In the genomic region with DNA sequence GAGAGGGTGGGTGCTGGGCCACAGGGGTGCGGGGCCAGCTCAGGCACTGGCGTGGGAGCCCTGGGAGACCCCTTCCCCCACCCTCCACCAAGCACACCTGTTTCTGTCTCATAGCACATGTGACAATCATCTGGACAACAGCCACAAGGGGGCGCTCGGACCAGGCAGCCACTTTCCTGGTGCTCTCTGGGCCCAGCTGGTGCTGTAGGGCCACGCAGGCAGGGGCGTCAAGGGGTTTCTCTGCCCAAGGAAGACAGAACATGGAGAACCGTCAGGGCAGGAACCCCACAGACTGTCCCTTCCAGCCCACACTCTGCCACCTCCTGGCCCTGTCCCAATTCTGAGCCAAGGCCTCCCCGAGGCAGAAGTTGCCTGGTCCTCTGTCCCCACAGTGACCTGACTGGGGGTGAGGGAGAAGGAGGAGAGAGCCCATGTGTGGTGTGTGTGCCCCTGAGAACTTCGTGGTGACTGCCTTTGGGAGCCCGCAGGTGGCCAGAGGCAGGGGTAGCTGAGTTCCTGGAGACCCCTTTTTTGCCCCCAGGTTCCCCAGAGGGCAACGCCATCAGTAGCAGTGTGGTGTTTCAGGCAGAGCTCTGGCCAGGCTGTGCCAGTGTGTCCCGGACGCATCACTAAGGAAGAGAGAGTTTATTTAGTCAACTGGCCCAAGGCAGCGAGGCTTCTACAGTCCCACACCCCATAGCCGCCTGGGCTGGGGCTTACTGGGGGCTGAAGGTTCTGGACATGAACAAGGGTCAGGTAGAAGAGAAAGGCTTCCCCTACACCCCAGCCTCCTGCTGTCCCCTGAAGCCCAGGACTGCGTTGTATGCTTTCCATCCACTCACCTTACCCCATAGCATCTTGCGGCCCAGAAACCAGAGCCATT, we compare ENCODE assay signal across 8 cellular contexts. TPM values are rescaled to one million over a fixed set of nuclear protein-coding genes. Genes with fewer than 3 reads are reported as not detected.
DNase-seq lines count a peak whose midpoint lies in the region; ATAC-seq, FAIRE-seq and TF ChIP-seq lines count a peak whose summit lies in the region.

No MANE protein-coding gene starts in this region.

- CTCF ChIA-PET in activated CD8-positive, alpha-beta memory T cell treated with anti-CD3 and anti-CD28 coated beads, Interleukin-2, amount 10 ng/mL, durations not matched to agents 7 days and 5 days (lab: Charles Lee): interaction anchor here (0.5 to 5.0 kb wide), 19 partner anchors 9 to 244 kb away, joined by 3 to 36 read pairs (median 4); partner anchors contain the start of genes GINS3, NDRG4 and SLC38A7
- CTCF ChIA-PET in endothelial cell of umbilical vein (lab: Charles Lee): interaction anchor here (0.7 to 6.8 kb wide), 13 partner anchors 12 to 244 kb away, joined by 3 to 73 read pairs (median 4); partner anchors contain the start of genes NDRG4 and SLC38A7
- CTCF ChIA-PET in naive thymus-derived CD4-positive, alpha-beta T cell (lab: Charles Lee): interaction anchor here (0.8 to 4.5 kb wide), 4 partner anchors 19 to 244 kb away, joined by 3 to 47 read pairs (median 3); no protein-coding TSS in a partner anchor

- no peak for TF ChIP-seq POLR2A in endothelial cell of umbilical vein (IDR thresholded peaks at IDR 0.05; ENCODE audit: low read depth, low read length)

- peaks cover 4% of the 10 kb centered on the region for H3K36me3 Mint-ChIP-seq in activated CD8-positive, alpha-beta memory T cell treated with anti-CD3 and anti-CD28 coated beads, Interleukin-2, amount 10 ng/mL, durations not matched to agents 7 days and 5 days
- H3K36me3 Mint-ChIP-seq in naive thymus-derived CD4-positive, alpha-beta T cell: peaks cover 0 to 3% (median 0%) of the 10 kb centered on the region in 5 donors

- no peaks in the 10 kb centered on the region for H3K27me3 Mint-ChIP-seq in activated CD8-positive, alpha-beta memory T cell treated with anti-CD3 and anti-CD28 coated beads, Interleukin-2, amount 10 ng/mL, durations not matched to agents 7 days and 5 days
- no peaks in the 10 kb centered on the region for H3K27me3 Mint-ChIP-seq in naive thymus-derived CD4-positive, alpha-beta T cell

- no peaks in the 10 kb centered on the region for H3K9me3 Mint-ChIP-seq in activated CD8-positive, alpha-beta memory T cell treated with anti-CD3 and anti-CD28 coated beads, Interleukin-2, amount 10 ng/mL, durations not matched to agents 7 days and 5 days (ENCODE audit: low read depth)
- no peaks in the 10 kb centered on the region for H3K9me3 Mint-ChIP-seq in naive thymus-derived CD4-positive, alpha-beta T cell

- no TSS peak for BruUV-seq in endothelial cell of umbilical vein (replicated peaks; lab: Mats Ljungman, UMichigan)

- no peaks in the 10 kb centered on the region for H3K9me1 ChIP-seq in endothelial cell of umbilical vein (replicated peaks; ENCODE audit: control insufficient read depth, extremely low read depth, insufficient read depth, low read length)

- DNase-seq in GM10266 (ENCODE audit: extremely low spot score) (peak; percentile 76), NT2/D1 (ENCODE audit: low read depth, low spot score) (no peak), endothelial cell of umbilical vein (ENCODE audit: low read depth, low spot score) (peak; percentile 51), DMS79 (lab: John Stamatoyannopoulos, UW) (no peak)
- DNase-seq in activated CD8-positive, alpha-beta memory T cell treated with anti-CD3 and anti-CD28 coated beads, Interleukin-2, amount 10 ng/mL, durations not matched to agents 7 days and 5 days: peak; percentile 86
- peak; percentile 62 to 84 (median 77) for DNase-seq in naive thymus-derived CD4-positive, alpha-beta T cell
- peak; percentile 56 to 81 (median 76) for DNase-seq in stimulated activated naive CD4-positive, alpha-beta T cell (lab: John Stamatoyannopoulos, UW)

- H3K9ac ChIP-seq in NT2/D1 (ENCODE audit: insufficient read length, low read depth) (peak overlapping the region; percentile 56), endothelial cell of umbilical vein (replicated peaks; ENCODE audit: extremely low read depth, insufficient read depth, low read length) (no peak overlapping the region)

- H2AFZ ChIP-seq in endothelial cell of umbilical vein (ENCODE audit: low read depth, low read length): no peak overlapping the region

- intact Hi-C loops in endothelial cell of umbilical vein (cut with micrococcal nuclease): loop anchor here (1.0 kb wide), 2 partner anchors 149 to 244 kb away; no protein-coding TSS in a partner anchor
- intact Hi-C loops in naive thymus-derived CD4-positive, alpha-beta T cell (cut with micrococcal nuclease): loop anchor here (1.0 to 10.0 kb wide), 3 partner anchors 149 to 387 kb away; partner anchors contain the start of gene CFAP20 (in 1 of the 2)

- H3K4me1 ChIP-seq in NT2/D1 (ENCODE audit: insufficient read depth, insufficient read length) (peaks cover 24% of the 10 kb centered on the region), endothelial cell of umbilical vein (ENCODE audit: control insufficient read depth, extremely low read depth, insufficient read depth, low read length) (peaks cover 12% of the 10 kb centered on the region)
- peaks cover 7 to 10% of the 10 kb centered on the region in 2 donors for H3K4me1 ChIP-seq in naive thymus-derived CD4-positive, alpha-beta T cell (ENCODE audit: control insufficient read depth in 2 of 2, insufficient read depth in 2 of 2, low read length in 2 of 2)

- H3K27ac ChIP-seq in endothelial cell of umbilical vein (ENCODE audit: insufficient read depth, low read depth, low read length): no peak overlapping the region
- no peak overlapping the region for H3K27ac ChIP-seq in naive thymus-derived CD4-positive, alpha-beta T cell (ENCODE audit: low read depth, low read length)

- no peaks in the 10 kb centered on the region for H3K79me2 ChIP-seq in endothelial cell of umbilical vein (ENCODE audit: control insufficient read depth, insufficient read depth, low read length)

- peak; percentile 39 for ATAC-seq in HG03159 (IDR thresholded peaks at IDR 0.05; ENCODE audit: unreplicated experiment)
- ATAC-seq in activated CD8-positive, alpha-beta memory T cell treated with anti-CD3 and anti-CD28 coated beads, Interleukin-2, amount 10 ng/mL, durations not matched to agents 7 days and 5 days: peak; percentile 27
- ATAC-seq in naive thymus-derived CD4-positive, alpha-beta T cell: peak; percentile 61

- no peaks in the 10 kb centered on the region for H3K9me3 ChIP-seq in NT2/D1 (ENCODE audit: insufficient read depth, low read length)
- no peaks in the 10 kb centered on the region for H3K9me3 ChIP-seq in endothelial cell of umbilical vein (replicated peaks; ENCODE audit: control insufficient read depth, insufficient read depth, low read length)
- H3K9me3 ChIP-seq in naive thymus-derived CD4-positive, alpha-beta T cell (ENCODE audit: control insufficient read depth in 2 of 3, low read length in 3 of 3): no peaks in the 10 kb centered on the region

- TF ChIP-seq CTCF in GM10266 (IDR thresholded peaks at IDR 0.05; ENCODE audit: control insufficient read depth, insufficient read depth, low read depth, missing control alignments): peak; percentile 84
- TF ChIP-seq CTCF in endothelial cell of umbilical vein (IDR thresholded peaks at IDR 0.05; ENCODE audit: extremely low read depth in 1 of 2, insufficient read depth in 1 of 2, low read depth in 1 of 2, low read length in 2 of 2): peak; percentile 79 to 80

- POLR2A ChIA-PET in endothelial cell of umbilical vein (lab: Charles Lee): no interaction called here
- POLR2A ChIA-PET in naive thymus-derived CD4-positive, alpha-beta T cell (lab: Charles Lee): interaction anchor here (0.6 kb wide), 1 partner anchor 34 kb away, joined by 3 read pairs; no protein-coding TSS in a partner anchor

- peaks cover 23% of the 10 kb centered on the region for H3K4me1 Mint-ChIP-seq in activated CD8-positive, alpha-beta memory T cell treated with anti-CD3 and anti-CD28 coated beads, Interleukin-2, amount 10 ng/mL, durations not matched to agents 7 days and 5 days
- H3K4me1 Mint-ChIP-seq in naive thymus-derived CD4-positive, alpha-beta T cell: peaks cover 9 to 32% (median 18%) of the 10 kb centered on the region in 7 donors

- H3K4me2 ChIP-seq in endothelial cell of umbilical vein (ENCODE audit: insufficient read depth, low read length): no peak overlapping the region

- H3K4me3 Mint-ChIP-seq in activated CD8-positive, alpha-beta memory T cell treated with anti-CD3 and anti-CD28 coated beads, Interleukin-2, amount 10 ng/mL, durations not matched to agents 7 days and 5 days: no peak overlapping the region
- peak overlapping the region in 1 of 10 donors; percentile 58 for H3K4me3 Mint-ChIP-seq in naive thymus-derived CD4-positive, alpha-beta T cell

- H3K27me3 ChIP-seq in NT2/D1 (ENCODE audit: insufficient read depth, insufficient read length): no peaks in the 10 kb centered on the region
- no peaks in the 10 kb centered on the region for H3K27me3 ChIP-seq in endothelial cell of umbilical vein (ENCODE audit: control insufficient read depth in 2 of 2, insufficient read depth in 2 of 2, low read length in 2 of 2)
- H3K27me3 ChIP-seq in naive thymus-derived CD4-positive, alpha-beta T cell (ENCODE audit: control insufficient read depth in 2 of 2, insufficient read depth in 2 of 2, low read length in 2 of 2): no peaks in the 10 kb centered on the region

- no peaks in the 10 kb centered on the region for H4K20me1 ChIP-seq in endothelial cell of umbilical vein (replicated peaks; ENCODE audit: control insufficient read depth, extremely low read depth, insufficient read depth, low read length)

- FAIRE-seq in endothelial cell of umbilical vein (lab: Jason Lieb, UNC): peak; percentile 67

- no peak overlapping the region for H3K4me3 ChIP-seq in NT2/D1 (ENCODE audit: insufficient read length, low read depth)
- no peak overlapping the region for H3K4me3 ChIP-seq in endothelial cell of umbilical vein (replicated peaks in 1 of 3; ENCODE audit: insufficient read depth in 1 of 3, low read depth in 1 of 3, low read length in 3 of 3)
- no peak overlapping the region for H3K4me3 ChIP-seq in naive thymus-derived CD4-positive, alpha-beta T cell (ENCODE audit: low read length)

- dilution Hi-C loops in endothelial cell of umbilical vein (cut with MboI; ENCODE audit: extremely low pct_ligation_motif_present, low sequenced_read_pairs): no loop called here

- H3K27ac Mint-ChIP-seq in activated CD8-positive, alpha-beta memory T cell treated with anti-CD3 and anti-CD28 coated beads, Interleukin-2, amount 10 ng/mL, durations not matched to agents 7 days and 5 days: peak overlapping the region; percentile 36
- peak overlapping the region in 7 of 9 donors; percentile 49 to 76 (median 61) for H3K27ac Mint-ChIP-seq in naive thymus-derived CD4-positive, alpha-beta T cell

- peaks cover 43% of the 10 kb centered on the region for H3K36me3 ChIP-seq in NT2/D1 (ENCODE audit: insufficient read depth, insufficient read length, low read length)
- H3K36me3 ChIP-seq in endothelial cell of umbilical vein (ENCODE audit: control insufficient read depth in 2 of 2, extremely low read depth in 1 of 2, insufficient read depth in 2 of 2, low read length in 2 of 2): peaks cover 7 to 28% of the 10 kb centered on the region in 2 experiments
- peaks cover 0 to 5% (median 0%) of the 10 kb centered on the region in 3 experiments for H3K36me3 ChIP-seq in naive thymus-derived CD4-positive, alpha-beta T cell (ENCODE audit: control insufficient read depth in 2 of 3, insufficient read depth in 3 of 3, low read length in 3 of 3)

RNA-seq across cellular contexts. Expression of gene SETD6, which starts 3.1 kb away (rescaled TPM):
- total RNA-seq in activated CD8-positive, alpha-beta memory T cell treated with anti-CD3 and anti-CD28 coated beads, Interleukin-2, amount 10 ng/mL, durations not matched to agents 7 days and 5 days: 10 to 100 TPM; 12.6 to 17.8 TPM
- 10.4 and 16.4 TPM in 2 replicates for total RNA-seq in endothelial cell of umbilical vein
- polyA plus RNA-seq in endothelial cell of umbilical vein: 10.1 and 10.2 TPM in 2 replicates
- 5.9 and 6.6 TPM in 2 replicates for polyA plus RNA-seq in endothelial cell of umbilical vein (2011; cell fraction: cytosol; rRNA removed)
- polyA plus RNA-seq in endothelial cell of umbilical vein (2011; cell fraction: nucleus; rRNA removed): 46.9 and 47.4 TPM in 2 replicates
- polyA plus RNA-seq in endothelial cell of umbilical vein (2012): 13.3 and 17.6 TPM in 2 replicates
- 7.6 and 8.4 TPM in 2 replicates for polyA minus RNA-seq in endothelial cell of umbilical vein
- polyA minus RNA-seq in endothelial cell of umbilical vein (2011; cell fraction: cytosol; rRNA and poly(A)+ RNA removed): 23.9 TPM
- 14.1 and 16.2 TPM in 2 replicates for polyA minus RNA-seq in endothelial cell of umbilical vein (2011; cell fraction: nucleus; rRNA and poly(A)+ RNA removed)
- total RNA-seq in naive thymus-derived CD4-positive, alpha-beta T cell: 10 to 100 TPM; 20.7 to 41.3 (median 39.0) TPM
- 10 to 100 TPM in 1 of 2 donors, 1 to 10 TPM in 1; 9.8 to 13.3 TPM for polyA plus RNA-seq in naive thymus-derived CD4-positive, alpha-beta T cell

RNA-seq across cellular contexts. Expression of gene NDRG4, which starts 12.2 kb away (rescaled TPM):
- total RNA-seq in activated CD8-positive, alpha-beta memory T cell treated with anti-CD3 and anti-CD28 coated beads, Interleukin-2, amount 10 ng/mL, durations not matched to agents 7 days and 5 days: 1 to 10 TPM; 1.6 to 2.5 TPM
- total RNA-seq in endothelial cell of umbilical vein: 31.0 and 35.8 TPM in 2 replicates
- polyA plus RNA-seq in endothelial cell of umbilical vein: 74.3 and 93.9 TPM in 2 replicates
- 41.5 and 53.0 TPM in 2 replicates for polyA plus RNA-seq in endothelial cell of umbilical vein (2011; cell fraction: cytosol; rRNA removed)
- 130 and 182 TPM in 2 replicates for polyA plus RNA-seq in endothelial cell of umbilical vein (2011; cell fraction: nucleus; rRNA removed)
- 114 and 302 TPM in 2 replicates for polyA plus RNA-seq in endothelial cell of umbilical vein (2012)
- polyA minus RNA-seq in endothelial cell of umbilical vein: 94.8 and 120 TPM in 2 replicates
- not detected for polyA minus RNA-seq in endothelial cell of umbilical vein (2011; cell fraction: cytosol; rRNA and poly(A)+ RNA removed)
- polyA minus RNA-seq in endothelial cell of umbilical vein (2011; cell fraction: nucleus; rRNA and poly(A)+ RNA removed): 48.8 and 84.2 TPM in 2 replicates
- 1 to 10 TPM; 1.1 to 5.3 (median 2.7) TPM for total RNA-seq in naive thymus-derived CD4-positive, alpha-beta T cell
- polyA plus RNA-seq in naive thymus-derived CD4-positive, alpha-beta T cell: 1 to 10 TPM in 1 of 2 donors, under 1 TPM in 1; 0.63 to 1.5 TPM

Comparison
In these comparisons a context has a peak if more than half of its experiments do, and no peak if none do; other contexts are left out.
1. DNase-seq: peak in GM10266 (single experiment), activated CD8-positive, alpha-beta memory T cell treated with anti-CD3 and anti-CD28 coated beads, Interleukin-2, amount 10 ng/mL, durations not matched to agents 7 days and 5 days (single experiment), endothelial cell of umbilical vein (single experiment), naive thymus-derived CD4-positive, alpha-beta T cell (9 of 9) and stimulated activated naive CD4-positive, alpha-beta T cell (6 of 6); none in NT2/D1 (single experiment) and DMS79 (single experiment).
2. Peak in every context shown above with its lines, with median percentiles within 50 percentile points of each other: ATAC-seq.